ENCODE assay signal across 6 cellular contexts in the genomic region with DNA sequence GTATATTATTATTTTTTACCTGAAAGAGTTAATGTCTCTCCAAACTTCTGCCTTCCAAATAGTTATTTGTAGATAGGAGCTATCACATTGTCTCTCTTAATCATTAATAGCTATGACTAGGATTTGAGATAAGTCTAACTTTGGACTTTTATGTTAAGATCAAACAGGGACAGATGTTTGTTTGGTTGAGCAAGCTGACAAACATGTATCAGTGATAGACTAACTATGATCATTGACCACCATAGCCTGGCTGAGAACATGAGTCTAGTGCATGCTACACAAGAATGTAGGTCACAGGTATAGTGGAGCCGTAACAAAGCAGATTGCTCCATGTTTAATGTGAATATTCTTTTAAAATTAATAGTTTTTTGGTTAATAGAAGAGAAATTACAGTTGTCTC. TPM values are rescaled to one million over a fixed set of nuclear protein-coding genes. Genes with fewer than 3 reads are reported as not detected.
DNase-seq lines count a peak whose midpoint lies in the region; ATAC-seq, FAIRE-seq and TF ChIP-seq lines count a peak whose summit lies in the region.
"Not testable (repeated sequence)": the region's sequence is repeated elsewhere in the genome, so short reads cannot be mapped to it uniquely, and the experiment has no call there.
"Had no signal": no experiment of that assay in that cellular context is flagged by ENCODE, and none has a peak within 500 bp of the region (broad histone marks: within the 10 kb centered on the region; RNA-seq: fewer than 3 reads in every experiment).

No MANE protein-coding gene starts in this region.

- not testable (repeated sequence) for H3K4me3 ChIP-seq in Caco-2 (ENCODE audit: low read depth, low read length); hepatocyte; HepG2 (replicated peaks in 1 of 3; ENCODE audit: insufficient read depth in 1 of 3, low read depth in 2 of 3, low read length in 3 of 3)
- peak overlapping the region in 1 of 3 donors; percentile 18 for H3K4me3 ChIP-seq in right lobe of liver

- in situ Hi-C loops in HepG2 (cut with HindIII; ENCODE audit: extremely low pct_ligation_motif_present, low pct_unique_long_range_greater_than_20kb) = not testable (repeated sequence)

- not testable (repeated sequence) for H3K9me3 ChIP-seq in Caco-2; hepatocyte (ENCODE audit: low read depth); HepG2 (ENCODE audit: low read length); right lobe of liver

- H3K27ac ChIP-seq in VCaP (peak overlapping the region; percentile 62), hepatocyte (peak overlapping the region; percentile 62), HepG2 (ENCODE audit: extremely low read length, insufficient read depth, low read length) (peak overlapping the region; percentile 93), right lobe of liver (peak overlapping the region; percentile 31 to 75 (median 57))

- not testable (repeated sequence) for H3K4me2 ChIP-seq in hepatocyte
- peak overlapping the region; percentile 55; the same call in 1 of the 2 replicates for H3K4me2 ChIP-seq in HepG2 (ENCODE audit: low read depth, low read length)

- WGBS in hepatocyte (ENCODE audit: low lambda C conversion rate, missing lambda C conversion rate) = 48% methylated on average over 1 of the region's 1 CpG
- 0% methylated on average over 1 of the region's 1 CpG for WGBS in HepG2 (ENCODE audit: low lambda C conversion rate)
- 35% methylated on average over 1 of the region's 1 CpG for WGBS in right lobe of liver (ENCODE audit: insufficient coverage, low coverage, low lambda C conversion rate, missing lambda C conversion rate)

- not testable (repeated sequence) for H3K27me3 ChIP-seq in Caco-2 (replicated peaks; ENCODE audit: control insufficient read depth, insufficient read depth, low read length); hepatocyte; HepG2 (ENCODE audit: control insufficient read depth in 1 of 2, insufficient read depth in 2 of 2, low read length in 2 of 2); right lobe of liver

- H3K4me1 ChIP-seq in Caco-2 (peaks cover 10% of the 10 kb centered on the region; the same call in 1 of the 2 replicates), HepG2 (ENCODE audit: insufficient read depth, low read length) (peaks cover 32% of the 10 kb centered on the region), right lobe of liver (peaks cover 0 to 18% (median 0%) of the 10 kb centered on the region in 4 donors)
- H3K4me1 ChIP-seq in hepatocyte (ENCODE audit: insufficient read depth) = not testable (repeated sequence)

- H3K27ac Mint-ChIP-seq in Caco-2 (ENCODE audit: unreplicated experiment) = peak overlapping the region; percentile 45

- H3K9me3 Mint-ChIP-seq in Caco-2 (ENCODE audit: unreplicated experiment) = not testable (repeated sequence)

- not testable (repeated sequence) for H3K4me1 Mint-ChIP-seq in Caco-2 (ENCODE audit: low read depth, unreplicated experiment)

- TF ChIP-seq CTCF in Caco-2 (IDR thresholded peaks at IDR 0.05; ENCODE audit: insufficient read depth in 1 of 2, low read depth in 1 of 2, low read length in 1 of 2, severe bottlenecking in 1 of 2, unreplicated experiment in 1 of 2); VCaP (conservative IDR thresholded peaks at IDR 0.05); hepatocyte (IDR thresholded peaks at IDR 0.05; ENCODE audit: poor library complexity); HepG2 (CRISPR knock-in tag; IDR thresholded peaks at IDR 0.05); right lobe of liver (IDR thresholded peaks at IDR 0.05): not testable (repeated sequence)

- not testable (repeated sequence) for DNase-seq in Caco-2; hepatocyte (ENCODE audit: low spot score); right lobe of liver
- DNase-seq in HepG2 (ENCODE audit: low spot score) = peak; percentile 35

- peak overlapping the region; percentile 56; the same call in 1 of the 2 replicates for H3K9ac ChIP-seq in HepG2 (ENCODE audit: insufficient read depth, low read depth, low read length)

- H4K20me1 ChIP-seq in hepatocyte (ENCODE audit: insufficient read depth, poor library complexity, severe bottlenecking); HepG2 (ENCODE audit: insufficient read depth, low read length): not testable (repeated sequence)

- H3K27me3 Mint-ChIP-seq in Caco-2 (ENCODE audit: insufficient read depth, unreplicated experiment) = not testable (repeated sequence)

- H3K9me2 ChIP-seq in hepatocyte (replicated peaks; ENCODE audit: insufficient read depth) = not testable (repeated sequence)

- not testable (repeated sequence) for TF ChIP-seq RAD21 in HepG2 (CRISPR knock-in tag; IDR thresholded peaks at IDR 0.05)

- H3K79me2 ChIP-seq in hepatocyte; HepG2 (ENCODE audit: insufficient read depth, low read length): not testable (repeated sequence)

- not testable (repeated sequence) for H3K36me3 ChIP-seq in Caco-2 (ENCODE audit: control insufficient read depth, insufficient read depth, low read length); hepatocyte (replicated peaks; ENCODE audit: insufficient read depth, low read depth); HepG2 (replicated peaks in 1 of 2; ENCODE audit: control insufficient read depth in 1 of 2, insufficient read depth in 2 of 2, low read length in 2 of 2); right lobe of liver

- POLR2A ChIA-PET in Caco-2 (lab: Charles Lee); HepG2 (lab: Yijun Ruan, JAX): not testable (repeated sequence)

- H2AFZ ChIP-seq in hepatocyte; HepG2 (ENCODE audit: low read length): not testable (repeated sequence)

- peak in 1 of 2 experiments; percentile 76; a peak in 2 of 4 replicates for TF ChIP-seq EP300 in HepG2 (IDR thresholded peaks at IDR 0.05; ENCODE audit: low read depth in 2 of 2, low read length in 2 of 2)
- peak; percentile 68; the same call in 1 of the 2 replicates for TF ChIP-seq EP300 in HepG2 (CRISPR knock-in tag; IDR thresholded peaks at IDR 0.05; ENCODE audit: borderline replicate concordance)

- FAIRE-seq in HepG2 (lab: Jason Lieb, UNC) = not testable (repeated sequence)

- TF ChIP-seq POLR2A in HepG2 (IDR thresholded peaks at IDR 0.05; ENCODE audit: insufficient read depth in 1 of 2, low read depth in 2 of 2, low read length in 2 of 2); right lobe of liver (IDR thresholded peaks at IDR 0.05): not testable (repeated sequence)

- ATAC-seq in HepG2 = peak; percentile 98
- peak; percentile 90 to 95 (median 94) for ATAC-seq in right lobe of liver

- H3K4me3 Mint-ChIP-seq in Caco-2 (ENCODE audit: unreplicated experiment) = not testable (repeated sequence)

- not testable (repeated sequence) for H3K36me3 Mint-ChIP-seq in Caco-2 (ENCODE audit: insufficient read depth, unreplicated experiment)

- CTCF ChIA-PET in Caco-2 (lab: Charles Lee); HepG2 (lab: Yijun Ruan, JAX; ENCODE audit: low intra/inter-chr PET ratio, low total read pairs): not testable (repeated sequence)

- BruUV-seq in Caco-2 (replicated peaks; lab: Mats Ljungman, UMichigan); HepG2 (replicated peaks; lab: Mats Ljungman, UMichigan): not testable (repeated sequence)

- intact Hi-C loops in Caco-2 (cut with micrococcal nuclease; ENCODE audit: unreplicated experiment); HepG2 (cut with micrococcal nuclease; ENCODE audit: unreplicated experiment); right lobe of liver (cut with DNase I): not testable (repeated sequence)

TF ChIP-seq in HepG2, 621 proteins besides CTCF, POLR2A, EP300 and RAD21 (continues in another document):
- TF ChIP-seq BCL6 (CRISPR knock-in tag; IDR thresholded peaks at IDR 0.05) (0 out of 2 replicates have a peak, but pooled peaks have one; percentile 26), FOXA1 (CRISPR knock-in tag; IDR thresholded peaks at IDR 0.05) (0 out of 2 replicates have a peak, but pooled peaks have one; percentile 22), CEBPG (CRISPR knock-in tag; IDR thresholded peaks at IDR 0.05) (peak; percentile 51; the same call in 1 of the 2 replicates), GATAD2A (CRISPR knock-in tag; IDR thresholded peaks at IDR 0.05) (peak; percentile 71), MIXL1 (CRISPR knock-in tag; IDR thresholded peaks at IDR 0.05) (0 out of 2 replicates have a peak, but pooled peaks have one; percentile 28)
- not testable (repeated sequence) for TF ChIP-seq FOXA1 (IDR thresholded peaks at IDR 0.05)

RNA-seq across cellular contexts. Expression of gene NUTM2A, which starts 53.6 kb away (rescaled TPM):
- 0.21 and 0.23 TPM in 2 replicates for total RNA-seq in Caco-2 (2022)
- 1.1 and 1.5 TPM in 2 replicates for total RNA-seq in hepatocyte
- polyA plus RNA-seq in hepatocyte = 0.07 and 0.16 TPM in 2 replicates
- total RNA-seq in HepG2 (2016; rRNA removed; fragmentation: Illumina TruSeq; extraction: Trizol) = 0.31 and 0.34 TPM in 2 replicates
- total RNA-seq in HepG2 (2016; cell fraction: cytosol; rRNA removed; fragmentation: Illumina TruSeq; extraction: Trizol; ENCODE audit: low read depth) = not detected in 2 replicates
- 0.28 and 0.37 TPM in 2 replicates for total RNA-seq in HepG2 (2016; cell fraction: insoluble cytoplasmic fraction; rRNA removed; fragmentation: Illumina TruSeq; extraction: Trizol)
- 0.12 and 0.28 TPM in 2 replicates for total RNA-seq in HepG2 (2016; cell fraction: membrane; rRNA removed; fragmentation: Illumina TruSeq; extraction: Trizol)
- total RNA-seq in HepG2 (2016; cell fraction: nucleus; rRNA removed; fragmentation: Illumina TruSeq; extraction: Trizol) = 0.53 and 0.56 TPM in 2 replicates
- 0.05 and 0.20 TPM in 2 replicates for polyA plus RNA-seq in HepG2 (2011; rRNA removed)
- polyA plus RNA-seq in HepG2 (2011; cell fraction: cytosol; rRNA removed) = 0.20 and 0.36 TPM in 2 replicates
- polyA plus RNA-seq in HepG2 (2011; cell fraction: nucleus; rRNA removed) = 0.73 and 0.84 TPM in 2 replicates
- polyA plus RNA-seq in HepG2 (2012) = 0.25 and 0.27 TPM in 2 replicates
- 0.05 TPM in 1 of 2 replicates, not detected in the other for polyA plus RNA-seq in HepG2 (2016; cell fraction: cytosol; fragmentation: Illumina TruSeq; extraction: Trizol; ENCODE audit: low read depth)
- 0.34 TPM in 1 of 2 replicates, not detected in the other for polyA plus RNA-seq in HepG2 (2016; cell fraction: insoluble cytoplasmic fraction; fragmentation: Illumina TruSeq; extraction: Trizol; ENCODE audit: low read depth)
- polyA plus RNA-seq in HepG2 (2016; cell fraction: membrane; fragmentation: Illumina TruSeq; extraction: Trizol; ENCODE audit: low read depth) = 0.09 and 0.15 TPM in 2 replicates
- 0.30 and 0.67 TPM in 2 replicates for polyA plus RNA-seq in HepG2 (2016; cell fraction: nucleus; fragmentation: Illumina TruSeq; extraction: Trizol; ENCODE audit: insufficient read depth, low read depth)
- 0.35 and 0.36 TPM in 2 replicates for polyA minus RNA-seq in HepG2 (2011; rRNA and poly(A)+ RNA removed; ENCODE audit: low replicate concordance)
- polyA minus RNA-seq in HepG2 (2011; cell fraction: cytosol; rRNA and poly(A)+ RNA removed) = 0.40 TPM in 1 of 2 replicates, not detected in the other
- 0.50 and 0.64 TPM in 2 replicates for polyA minus RNA-seq in HepG2 (2011; cell fraction: nucleus; rRNA and poly(A)+ RNA removed)
- 1 to 10 TPM in 2 of 6 experiments, under 1 TPM in 3, not detected in 1; 0.21 to 1.5 (median 0.56) TPM for total RNA-seq in right lobe of liver
- total RNA-seq: G401 had no signal
